ENCODE assay signal across 9 cellular contexts in genomic region chr9:18824095-18824666, GRCh38.
DNase-seq lines count a peak whose midpoint lies in the region; FAIRE-seq and TF ChIP-seq lines count a peak whose summit lies in the region.
"Had no signal": no experiment of that assay in that cellular context is flagged by ENCODE, and none has a peak within 500 bp of the region (broad histone marks: within the 10 kb centered on the region; RNA-seq: fewer than 3 reads in every experiment).

No MANE protein-coding gene starts in this region.

- no peak overlapping the region for H3K27ac Mint-ChIP-seq in neural crest cell (ENCODE audit: unreplicated experiment)
- no peak overlapping the region for H3K27ac Mint-ChIP-seq in activated T-cell treated with anti-CD3 and anti-CD28 coated beads, Interleukin-2, amount 50 U/mL, for 24 hours
- H3K27ac Mint-ChIP-seq: memory B cell had no signal

- TF ChIP-seq CTCF in GM12872 (IDR thresholded peaks at IDR 0.05; ENCODE audit: insufficient read depth, low read depth, low read length) (peak; percentile 52), bronchial epithelial cell (IDR thresholded peaks at IDR 0.05; ENCODE audit: insufficient read depth, low read length, severe bottlenecking) (peak; percentile 52), neural crest cell (conservative IDR thresholded peaks at IDR 0.05) (peak; percentile 41)

- H3K4me3 ChIP-seq in bronchial epithelial cell (ENCODE audit: low read depth, low read length), result no peak overlapping the region

- H3K36me3 ChIP-seq in bronchial epithelial cell (ENCODE audit: control insufficient read depth, insufficient read depth, low read length), result no peaks in the 10 kb centered on the region

- no peak for TF ChIP-seq POLR2A in H54 (IDR thresholded peaks at IDR 0.05; ENCODE audit: low read depth, low read length)

- H3K36me3 Mint-ChIP-seq in neural crest cell (ENCODE audit: low read depth), result no peaks in the 10 kb centered on the region
- no peaks in the 10 kb centered on the region for H3K36me3 Mint-ChIP-seq in activated T-cell treated with anti-CD3 and anti-CD28 coated beads, Interleukin-2, amount 50 U/mL, for 24 hours (ENCODE audit: low read depth)
- H3K36me3 Mint-ChIP-seq: memory B cell had no signal

- no peak overlapping the region for H3K4me3 Mint-ChIP-seq in neural crest cell
- H3K4me3 Mint-ChIP-seq in activated T-cell treated with anti-CD3 and anti-CD28 coated beads, Interleukin-2, amount 50 U/mL, for 24 hours, result no peak overlapping the region
- H3K4me3 Mint-ChIP-seq: memory B cell had no signal

- FAIRE-seq in bronchial epithelial cell (lab: Jason Lieb, UNC) (no peak), H54 (lab: Jason Lieb, UNC) (no peak)

- peaks cover 5% of the 10 kb centered on the region for H3K4me1 Mint-ChIP-seq in neural crest cell
- H3K4me1 Mint-ChIP-seq in activated T-cell treated with anti-CD3 and anti-CD28 coated beads, Interleukin-2, amount 50 U/mL, for 24 hours (ENCODE audit: low read depth), result peaks cover 10% of the 10 kb centered on the region
- H3K4me1 Mint-ChIP-seq: memory B cell had no signal

- H3K9me3 Mint-ChIP-seq in neural crest cell, result no peaks in the 10 kb centered on the region
- no peaks in the 10 kb centered on the region for H3K9me3 Mint-ChIP-seq in activated T-cell treated with anti-CD3 and anti-CD28 coated beads, Interleukin-2, amount 50 U/mL, for 24 hours
- H3K9me3 Mint-ChIP-seq: memory B cell had no signal

- peaks cover 1% of the 10 kb centered on the region for H3K27me3 ChIP-seq in bronchial epithelial cell (ENCODE audit: control insufficient read depth, insufficient read depth, low read length)

- no peaks in the 10 kb centered on the region for H3K27me3 Mint-ChIP-seq in neural crest cell (ENCODE audit: low read depth)
- H3K27me3 Mint-ChIP-seq in activated T-cell treated with anti-CD3 and anti-CD28 coated beads, Interleukin-2, amount 50 U/mL, for 24 hours, result no peaks in the 10 kb centered on the region
- H3K27me3 Mint-ChIP-seq: memory B cell had no signal

- peak; percentile 45 for DNase-seq in NCI-H146 treated with DMSO at 0.1 percent for 48 hours (lab: John Stamatoyannopoulos, UW; ENCODE audit: unreplicated experiment)
- peak; percentile 2 for DNase-seq in bronchial epithelial cell (ENCODE audit: low read depth)
- DNase-seq in neural crest cell (ENCODE audit: low read depth, low spot score), result no peak
- DNase-seq in activated T-cell treated with anti-CD3 and anti-CD28 coated beads, Interleukin-2, amount 50 U/mL, for 24 hours, result no peak
- DNase-seq in mesenteric fat pad (ENCODE audit: low spot score), result no peak
- DNase-seq in H54 (ENCODE audit: insufficient read length, low spot score), result no peak
- no peak for DNase-seq in DMS79 treated with DMSO at 0.1 percent for 48 hours (lab: John Stamatoyannopoulos, UW)

Comparison
In these comparisons a context has a peak if more than half of its experiments do, and no peak if none do; other contexts are left out.
1. DNase-seq: peak in NCI-H146 treated with DMSO at 0.1 percent for 48 hours (single experiment) and bronchial epithelial cell (single experiment); none in neural crest cell (single experiment), activated T-cell treated with anti-CD3 and anti-CD28 coated beads, Interleukin-2, amount 50 U/mL, for 24 hours (single experiment), mesenteric fat pad (single experiment), H54 (single experiment) and DMS79 treated with DMSO at 0.1 percent for 48 hours (single experiment).
2. Peak in every context shown above with its lines, with median percentiles within 50 percentile points of each other: CTCF ChIP-seq.